14 cellular contexts compared by ENCODE assay signal in genomic region chr17:2262146-2262587, GRCh38. TPM values are rescaled to one million over a fixed set of nuclear protein-coding genes. Genes with fewer than 3 reads are reported as not detected.
DNase-seq lines count a peak whose midpoint lies in the region; ATAC-seq, FAIRE-seq and TF ChIP-seq lines count a peak whose summit lies in the region.
"Had no signal": no experiment of that assay in that cellular context is flagged by ENCODE, and none has a peak within 500 bp of the region (broad histone marks: within the 10 kb centered on the region; RNA-seq: fewer than 3 reads in every experiment).

No MANE protein-coding gene starts in this region.

- H4K91ac ChIP-seq in neuronal stem cell (ENCODE audit: low read depth, low read length, poor library complexity) = no peak overlapping the region

- no peaks in the 10 kb centered on the region for H3K27me3 Mint-ChIP-seq in activated naive CD8-positive, alpha-beta T cell treated with anti-CD3 and anti-CD28 coated beads, Interleukin-2, amount 10 ng/mL, durations not matched to agents 7 days and 5 days

- no peak for FAIRE-seq in GM19239 (lab: Jason Lieb, UNC)

- no peak overlapping the region for H3K4ac ChIP-seq in neuronal stem cell (ENCODE audit: low read length)

- no peak overlapping the region for H2AFZ ChIP-seq in neuronal stem cell (ENCODE audit: low read length)

- no peak overlapping the region for H2AK5ac ChIP-seq in neuronal stem cell (ENCODE audit: low read depth, low read length)

- no peak overlapping the region for H3K14ac ChIP-seq in neuronal stem cell (ENCODE audit: low read length)

- H3K36me3 Mint-ChIP-seq in activated naive CD8-positive, alpha-beta T cell treated with anti-CD3 and anti-CD28 coated beads, Interleukin-2, amount 10 ng/mL, durations not matched to agents 7 days and 5 days = peaks cover 27% of the 10 kb centered on the region

- no peak overlapping the region for H3K9ac ChIP-seq in neuronal stem cell (ENCODE audit: low read depth, low read length, poor library complexity)

- H3K23ac ChIP-seq in neuronal stem cell (ENCODE audit: low read depth, low read length, poor library complexity) = no peak overlapping the region

- no peak overlapping the region for H4K8ac ChIP-seq in neuronal stem cell (ENCODE audit: low read depth, low read length)

- DNase-seq in left cardiac atrium (no peak), cardiac septum (ENCODE audit: low spot score) (no peak), hepatic stellate cell (ENCODE audit: low spot score) (peak; percentile 58), uterus (no peak), neuronal stem cell (ENCODE audit: low spot score) (no peak), COLO829 (ENCODE audit: low spot score) (no peak), GM19239 (ENCODE audit: insufficient read length, low spot score) (no peak)
- no peak for DNase-seq in activated naive CD8-positive, alpha-beta T cell treated with anti-CD3 and anti-CD28 coated beads, Interleukin-2, amount 10 ng/mL, durations not matched to agents 7 days and 5 days
- DNase-seq: activated gamma-delta T cell treated with Interleukin-2 at 50 U/mL for 16 hours, Calu3, NCI-H1417 treated with DMSO at 0.1 percent for 48 hours, right lobe of liver had no signal

- H3K79me1 ChIP-seq in neuronal stem cell (ENCODE audit: low read depth, low read length) = no peaks in the 10 kb centered on the region

- no peak for TF ChIP-seq POLR2A in uterus (IDR thresholded peaks at IDR 0.05)

- TF ChIP-seq CTCF in uterus (IDR thresholded peaks at IDR 0.05) = no peak

- H2BK120ac ChIP-seq in neuronal stem cell (ENCODE audit: low read depth, low read length) = no peak overlapping the region

- no peak overlapping the region for H2BK5ac ChIP-seq in neuronal stem cell (ENCODE audit: low read length)

- H3K9me3 ChIP-seq in uterus = no peaks in the 10 kb centered on the region
- peaks cover 0 to 4% of the 10 kb centered on the region in 2 donors for H3K9me3 ChIP-seq in neuronal stem cell (replicated peaks in 1 of 2; ENCODE audit: control insufficient read depth in 2 of 2, insufficient read depth in 1 of 2, low read depth in 1 of 2, low read length in 2 of 2)
- H3K9me3 ChIP-seq: right lobe of liver, suprapubic skin had no signal

- no CpG with 5 or more reads among the region's 1 CpG for WGBS in neuronal stem cell (ENCODE audit: extremely low coverage in 2 of 2, insufficient read length in 2 of 2, insufficient replicate concordance in 1 of 2), 2 donors

- H3K9me3 Mint-ChIP-seq in activated naive CD8-positive, alpha-beta T cell treated with anti-CD3 and anti-CD28 coated beads, Interleukin-2, amount 10 ng/mL, durations not matched to agents 7 days and 5 days = no peaks in the 10 kb centered on the region

- H3K4me3 ChIP-seq in uterus = no peak overlapping the region
- H3K4me3 ChIP-seq in neuronal stem cell (ENCODE audit: low read length in 2 of 2) = no peak overlapping the region
- H3K4me3 ChIP-seq: right lobe of liver, SK-N-MC, suprapubic skin had no signal

- H3K18ac ChIP-seq in neuronal stem cell (ENCODE audit: low read length) = no peak overlapping the region

- H3K27ac Mint-ChIP-seq in activated naive CD8-positive, alpha-beta T cell treated with anti-CD3 and anti-CD28 coated beads, Interleukin-2, amount 10 ng/mL, durations not matched to agents 7 days and 5 days = peak overlapping the region; percentile 98

- POLR2A ChIA-PET in activated naive CD8-positive, alpha-beta T cell treated with anti-CD3 and anti-CD28 coated beads, Interleukin-2, amount 10 ng/mL, durations not matched to agents 7 days and 5 days (lab: Charles Lee) = interaction anchor here (1.1 to 7.1 kb wide), 3 partner anchors 10 to 24 kb away, joined by 3 to 86 read pairs (median 24); no protein-coding TSS in a partner anchor

- no peak overlapping the region for H3K4me2 ChIP-seq in neuronal stem cell (ENCODE audit: insufficient read depth, low read length, poor library complexity, severe bottlenecking)

- peak; percentile 41 to 67 for ATAC-seq in left cardiac atrium
- ATAC-seq in activated naive CD8-positive, alpha-beta T cell treated with anti-CD3 and anti-CD28 coated beads, Interleukin-2, amount 10 ng/mL, durations not matched to agents 7 days and 5 days (ENCODE audit: low read depth) = no peak

- H2BK15ac ChIP-seq in neuronal stem cell (ENCODE audit: low read length) = no peak overlapping the region

- peaks cover 0 to 9% of the 10 kb centered on the region in 2 donors for H3K4me1 ChIP-seq in uterus
- H3K4me1 ChIP-seq in neuronal stem cell (ENCODE audit: control insufficient read depth in 2 of 2, insufficient read depth in 1 of 2, low read depth in 1 of 2, low read length in 2 of 2) = no peaks in the 10 kb centered on the region

- H3K36me3 ChIP-seq in uterus = no peaks in the 10 kb centered on the region
- H3K36me3 ChIP-seq in neuronal stem cell (replicated peaks in 1 of 2; ENCODE audit: control insufficient read depth in 2 of 2, insufficient read depth in 2 of 2, low read length in 2 of 2) = peaks cover 6 to 85% of the 10 kb centered on the region in 2 donors
- H3K36me3 ChIP-seq: right lobe of liver, suprapubic skin had no signal

- intact Hi-C loops in left cardiac atrium (cut with DNase I) = no loop called here
- intact Hi-C loops in cardiac septum (cut with DNase I) = no loop called here
- intact Hi-C loops in uterus (cut with DNase I; ENCODE audit: low total_unique reads) = no loop called here

- peak overlapping the region; percentile 50 for H3K4me3 Mint-ChIP-seq in activated naive CD8-positive, alpha-beta T cell treated with anti-CD3 and anti-CD28 coated beads, Interleukin-2, amount 10 ng/mL, durations not matched to agents 7 days and 5 days

- H3K27ac ChIP-seq in uterus (peak overlapping the region; percentile 80 to 84), neuronal stem cell (replicated peaks; ENCODE audit: low read length) (no peak overlapping the region)
- H3K27ac ChIP-seq: right lobe of liver, SK-N-MC, suprapubic skin had no signal

- H2BK12ac ChIP-seq in neuronal stem cell (ENCODE audit: low read length) = no peak overlapping the region

- H3K27me3 ChIP-seq in uterus (no peaks in the 10 kb centered on the region), neuronal stem cell (ENCODE audit: control insufficient read depth in 3 of 3, insufficient read depth in 3 of 3, low read depth in 1 of 3, low read length in 3 of 3) (no peaks in the 10 kb centered on the region)
- H3K27me3 ChIP-seq: right lobe of liver, suprapubic skin had no signal

- peaks cover 78% of the 10 kb centered on the region for H3K4me1 Mint-ChIP-seq in activated naive CD8-positive, alpha-beta T cell treated with anti-CD3 and anti-CD28 coated beads, Interleukin-2, amount 10 ng/mL, durations not matched to agents 7 days and 5 days

RNA-seq across cellular contexts. Expression of gene SMG6, which starts 41.4 kb away (rescaled TPM):
- total RNA-seq in left cardiac atrium = 10 to 100 TPM; 22.3 to 23.0 TPM
- total RNA-seq in cardiac septum = 19.7 TPM
- total RNA-seq in activated naive CD8-positive, alpha-beta T cell treated with anti-CD3 and anti-CD28 coated beads, Interleukin-2, amount 10 ng/mL, durations not matched to agents 7 days and 5 days = 10 to 100 TPM; 48.5 to 58.3 TPM
- total RNA-seq in uterus = 10 to 100 TPM; 13.3 to 74.9 (median 41.6) TPM
- polyA plus RNA-seq in neuronal stem cell (2013, experiment 1 of 2) = 16.6 TPM
- polyA plus RNA-seq in neuronal stem cell (2013, experiment 2 of 2) = 16.4 TPM

RNA-seq across cellular contexts. Expression of gene SRR, which starts 41.6 kb away (rescaled TPM):
- total RNA-seq in left cardiac atrium (10 to 100 TPM in 1 of 2 donors, 1 to 10 TPM in 1; 8.7 to 14.5 TPM), cardiac septum (9.3 TPM), uterus (10 to 100 TPM in 2 of 4 donors, 1 to 10 TPM in 2; 5.6 to 29.2 (median 13.4) TPM)
- total RNA-seq in activated naive CD8-positive, alpha-beta T cell treated with anti-CD3 and anti-CD28 coated beads, Interleukin-2, amount 10 ng/mL, durations not matched to agents 7 days and 5 days = 10 to 100 TPM; 16.3 to 19.8 TPM
- 20.5 TPM for polyA plus RNA-seq in neuronal stem cell (2013, experiment 1 of 2)
- 21.3 TPM for polyA plus RNA-seq in neuronal stem cell (2013, experiment 2 of 2)
